Comparison of ENCODE assay signal across 1 cellular context in genomic region chr6:149751920-149752319, GRCh38.
TF ChIP-seq lines count a peak whose summit lies in the region.

No MANE protein-coding gene starts in this region.

TF ChIP-seq in K562, 482 proteins besides CTCF, POLR2A, EP300 and RAD21:
- peak; percentile 78 for TF ChIP-seq BCOR (IDR thresholded peaks at IDR 0.05)
- TF ChIP-seq ZNF121 (CRISPR knock-in tag; conservative IDR thresholded peaks at IDR 0.05): peak; percentile 98
- TF ChIP-seq RBM25 (IDR thresholded peaks at IDR 0.05; ENCODE audit: low read depth, low read length, severe bottlenecking): peak; percentile 32
